1 cellular context compared by ENCODE assay signal in the genomic region with DNA sequence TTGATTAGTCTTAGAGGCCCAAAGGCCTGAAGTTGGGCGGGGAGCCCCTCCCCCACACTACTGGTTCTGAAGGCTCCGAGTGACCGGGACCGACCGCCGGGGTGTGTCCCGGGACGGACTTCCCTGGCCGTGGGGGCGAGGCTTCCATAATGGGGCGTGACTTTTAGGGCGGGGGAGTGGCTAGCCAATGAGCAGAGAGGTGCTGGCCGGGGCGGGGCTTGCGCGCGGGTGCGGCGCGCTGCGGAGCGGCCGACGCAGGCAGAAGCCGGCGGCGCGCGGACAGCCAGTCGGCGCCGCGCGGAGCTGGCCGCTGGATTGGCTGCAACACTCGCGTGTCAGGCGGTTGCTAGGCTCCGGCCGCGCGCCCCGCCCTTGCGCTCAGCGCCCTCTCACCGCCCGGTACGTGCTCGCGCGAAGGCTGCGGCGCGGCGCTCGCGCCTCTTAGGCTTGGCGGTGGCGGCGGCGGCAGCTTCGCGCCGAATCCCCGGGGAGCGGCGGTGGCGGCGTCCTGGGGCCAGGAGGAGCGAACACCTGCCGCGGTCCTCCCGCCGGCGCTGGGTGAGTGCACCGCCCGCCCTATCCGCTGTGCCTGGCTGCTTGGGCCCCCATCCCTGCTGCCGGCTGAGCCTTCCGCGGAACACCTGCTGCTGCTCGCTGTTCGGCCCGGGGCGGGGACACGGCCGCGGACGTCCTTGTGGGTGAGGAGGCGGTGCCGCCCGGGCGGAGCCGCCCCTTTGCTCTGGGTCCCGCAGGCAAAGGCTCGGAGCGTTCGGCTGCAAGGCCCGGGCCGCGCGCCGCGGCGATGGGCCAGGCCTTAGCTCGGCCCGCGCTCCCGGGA.
TF ChIP-seq lines count a peak whose summit lies in the region.

TSS of gene DAG1 (plus strand) at position 392 of the 838 bp plus-strand sequence. CDS start 40,268 bp downstream, outside the sequence.

TF ChIP-seq in H1, 55 proteins besides CTCF, POLR2A, EP300 and RAD21:
- TF ChIP-seq KDM5A (IDR thresholded peaks at IDR 0.05; ENCODE audit: low read length): no peak
- no peak for TF ChIP-seq NANOG (IDR thresholded peaks at IDR 0.05; ENCODE audit: insufficient read depth, low read depth, low read length, poor library complexity, severe bottlenecking)
- TF ChIP-seq SIX5 (IDR thresholded peaks at IDR 0.05; ENCODE audit: low read depth, low read length): no peak
- TF ChIP-seq GTF2F1 (IDR thresholded peaks at IDR 0.05; ENCODE audit: borderline replicate concordance, low read depth, low read length): no peak
- TF ChIP-seq RXRA (IDR thresholded peaks at IDR 0.05; ENCODE audit: insufficient read depth, low read depth, low read length): no peak
- TF ChIP-seq CEBPB (IDR thresholded peaks at IDR 0.05; ENCODE audit: low read depth, low read length): no peak
- TF ChIP-seq BACH1 (IDR thresholded peaks at IDR 0.05; ENCODE audit: low read length): no peak
- TF ChIP-seq HDAC6 (IDR thresholded peaks at IDR 0.05; ENCODE audit: low read depth, low read length): no peak
- TF ChIP-seq PHF8 (conservative IDR thresholded peaks at IDR 0.05; ENCODE audit: low read depth, low read length): peak; percentile 86
- no peak for TF ChIP-seq ATF2 (IDR thresholded peaks at IDR 0.05; ENCODE audit: low read length)
- no peak for TF ChIP-seq BRCA1 (IDR thresholded peaks at IDR 0.05; ENCODE audit: low read depth, low read length)
- no peak for TF ChIP-seq TEAD4 (IDR thresholded peaks at IDR 0.05; ENCODE audit: low read depth, low read length)
- peak; percentile 33; the same call in 1 of the 2 replicates for TF ChIP-seq SP1 (IDR thresholded peaks at IDR 0.05; ENCODE audit: low read depth, low read length)
- TF ChIP-seq RNF2 (IDR thresholded peaks at IDR 0.05; ENCODE audit: borderline replicate concordance, low read depth, low read length, missing control alignments, poor library complexity, severe bottlenecking): no peak
- TF ChIP-seq SP4 (IDR thresholded peaks at IDR 0.05; ENCODE audit: low read length): no peak
- no peak for TF ChIP-seq RBBP5 (IDR thresholded peaks at IDR 0.05; ENCODE audit: borderline replicate concordance, low read depth, low read length)
- TF ChIP-seq SIN3A (conservative IDR thresholded peaks at IDR 0.05 in 1 of 2, IDR thresholded peaks at IDR 0.05 in 1 of 2; ENCODE audit: low read depth in 1 of 2, low read length in 2 of 2): peak; percentile 15 to 73; a peak in 2 of 4 replicates
- TF ChIP-seq SAP30 (IDR thresholded peaks at IDR 0.05; ENCODE audit: insufficient read depth, insufficient replicate concordance, low read length): no peak
- TF ChIP-seq, protein P1, sequence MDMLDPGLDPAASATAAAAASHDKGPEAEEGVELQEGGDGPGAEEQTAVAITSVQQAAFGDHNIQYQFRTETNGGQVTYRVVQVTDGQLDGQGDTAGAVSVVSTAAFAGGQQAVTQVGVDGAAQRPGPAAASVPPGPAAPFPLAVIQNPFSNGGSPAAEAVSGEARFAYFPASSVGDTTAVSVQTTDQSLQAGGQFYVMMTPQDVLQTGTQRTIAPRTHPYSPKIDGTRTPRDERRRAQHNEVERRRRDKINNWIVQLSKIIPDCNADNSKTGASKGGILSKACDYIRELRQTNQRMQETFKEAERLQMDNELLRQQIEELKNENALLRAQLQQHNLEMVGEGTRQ (IDR thresholded peaks at IDR 0.05; ENCODE audit: low read length): no peak
- TF ChIP-seq E2F6 (IDR thresholded peaks at IDR 0.05): peak; percentile 8; the same call in 1 of the 2 replicates
- no peak for TF ChIP-seq SP2 (IDR thresholded peaks at IDR 0.05; ENCODE audit: low read length)
- no peak for TF ChIP-seq SRF (IDR thresholded peaks at IDR 0.05; ENCODE audit: low read depth, low read length)
- no peak for TF ChIP-seq HDAC2 (IDR thresholded peaks at IDR 0.05; ENCODE audit: borderline replicate concordance in 1 of 2, low read depth in 2 of 2, low read length in 2 of 2)
- TF ChIP-seq MAFK (IDR thresholded peaks at IDR 0.05; ENCODE audit: low read depth, low read length): no peak
- TF ChIP-seq CHD7 (IDR thresholded peaks at IDR 0.05; ENCODE audit: insufficient replicate concordance, low read length): no peak
- no peak for TF ChIP-seq POU5F1 (IDR thresholded peaks at IDR 0.05; ENCODE audit: low read depth, low read length)
- no peak for TF ChIP-seq TCF12 (IDR thresholded peaks at IDR 0.05; ENCODE audit: low read depth, low read length)
- TF ChIP-seq, protein P2, sequence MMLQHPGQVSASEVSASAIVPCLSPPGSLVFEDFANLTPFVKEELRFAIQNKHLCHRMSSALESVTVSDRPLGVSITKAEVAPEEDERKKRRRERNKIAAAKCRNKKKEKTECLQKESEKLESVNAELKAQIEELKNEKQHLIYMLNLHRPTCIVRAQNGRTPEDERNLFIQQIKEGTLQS (IDR thresholded peaks at IDR 0.05; ENCODE audit: insufficient read depth, low read depth, low read length): no peak
- TF ChIP-seq TAF1 (IDR thresholded peaks at IDR 0.05; ENCODE audit: low read depth, low read length): peak; percentile 72
- no peak for TF ChIP-seq CTBP2 (IDR thresholded peaks at IDR 0.05; ENCODE audit: borderline replicate concordance, insufficient read depth, insufficient read length, low read length)
- no peak for TF ChIP-seq EGR1 (IDR thresholded peaks at IDR 0.05; ENCODE audit: borderline replicate concordance, low read depth, low read length)
- TF ChIP-seq NRF1 (IDR thresholded peaks at IDR 0.05; ENCODE audit: low read depth, low read length): peak; percentile 34
- no peak for TF ChIP-seq YY1 (IDR thresholded peaks at IDR 0.05; ENCODE audit: low read depth, low read length)
- TF ChIP-seq TAF7 (optimal IDR thresholded peaks at IDR 0.05; ENCODE audit: borderline replicate concordance, low read depth, low read length): no peak
- TF ChIP-seq KDM4A (IDR thresholded peaks at IDR 0.05; ENCODE audit: low read depth, low read length, severe bottlenecking): peak; percentile 42
- no peak for TF ChIP-seq CREB1 (IDR thresholded peaks at IDR 0.05)
- TF ChIP-seq SIRT6 (IDR thresholded peaks at IDR 0.05; ENCODE audit: low read length): no peak
- TF ChIP-seq POLR2AphosphoS5 (IDR thresholded peaks at IDR 0.05; ENCODE audit: low read depth, low read length): peak; percentile 57
- TF ChIP-seq KDM1A (IDR thresholded peaks at IDR 0.05; ENCODE audit: borderline replicate concordance, low read length): no peak
- no peak for TF ChIP-seq GABPA (IDR thresholded peaks at IDR 0.05; ENCODE audit: borderline replicate concordance, insufficient read depth, low read length)
- TF ChIP-seq ZNF274 (IDR thresholded peaks at IDR 0.05; ENCODE audit: borderline replicate concordance, extremely low read depth, low read length): no peak
- no peak for TF ChIP-seq TBP (IDR thresholded peaks at IDR 0.05; ENCODE audit: low read depth, low read length)
- no peak for TF ChIP-seq SUZ12 (IDR thresholded peaks at IDR 0.05; ENCODE audit: low read length)
- TF ChIP-seq ASH2L (IDR thresholded peaks at IDR 0.05; ENCODE audit: low read length): peak; percentile 16
- no peak for TF ChIP-seq RFX5 (IDR thresholded peaks at IDR 0.05; ENCODE audit: borderline replicate concordance, low read depth, low read length)
- no peak for TF ChIP-seq JUND (IDR thresholded peaks at IDR 0.05; ENCODE audit: low read length)
- no peak for TF ChIP-seq BCL11A (IDR thresholded peaks at IDR 0.05; ENCODE audit: low read depth in 2 of 2, low read length in 2 of 2)
